20 cellular contexts compared by ENCODE assay signal in the genomic region with DNA sequence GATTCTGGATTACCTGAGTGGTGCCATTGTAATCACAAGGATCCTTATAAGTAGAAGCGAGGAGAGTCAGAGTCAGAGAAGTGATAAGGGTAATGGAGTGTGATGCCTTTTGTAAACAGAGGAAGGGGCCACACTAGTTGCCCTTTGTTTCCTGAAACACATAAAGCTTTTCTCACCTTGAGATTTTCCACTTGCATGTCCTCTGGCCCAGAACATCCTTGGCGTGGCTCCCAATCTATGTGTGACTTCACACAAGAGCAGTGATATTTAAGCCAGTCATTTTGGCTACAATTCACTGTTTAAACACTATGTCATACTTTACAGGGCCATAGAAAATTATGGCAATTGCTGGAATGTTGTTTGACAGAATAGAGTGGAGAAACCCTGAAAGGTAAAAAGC.
DNase-seq lines count a peak whose midpoint lies in the region; ATAC-seq and TF ChIP-seq lines count a peak whose summit lies in the region.
"Had no signal": no experiment of that assay in that cellular context is flagged by ENCODE, and none has a peak within 500 bp of the region (broad histone marks: within the 10 kb centered on the region; RNA-seq: fewer than 3 reads in every experiment).

No MANE protein-coding gene starts in this region.

- H3K4me3 ChIP-seq in PC-9 (no peak overlapping the region), BE2C (ENCODE audit: low read depth, low read length) (no peak overlapping the region)
- H3K4me3 ChIP-seq: ascending aorta, skin epidermis, testis had no signal

- H3K4me1 ChIP-seq in PC-9 (replicated peaks; ENCODE audit: insufficient read depth) (peaks cover 15% of the 10 kb centered on the region), BE2C (no peaks in the 10 kb centered on the region)
- H3K4me1 ChIP-seq: ascending aorta, testis had no signal

- POLR2A ChIA-PET in PC-9 (lab: Charles Lee; ENCODE audit: unreplicated experiment): interaction anchor here (0.6 to 0.7 kb wide), 2 partner anchors 31 to 351 kb away, joined by 3 to 11 read pairs; no protein-coding TSS in a partner anchor

- 0 out of 2 replicates have a peak overlapping the region, but pooled peaks have one; percentile 8 for H3K4me2 ChIP-seq in PC-9
- H3K4me2 ChIP-seq: SK-N-SH had no signal

- H3K36me3 ChIP-seq in KOPT-K1 (ENCODE audit: insufficient read depth, low read length): no peaks in the 10 kb centered on the region
- H3K36me3 ChIP-seq in PC-9 (ENCODE audit: low read depth): no peaks in the 10 kb centered on the region
- H3K36me3 ChIP-seq in BE2C: no peaks in the 10 kb centered on the region
- H3K36me3 ChIP-seq: ascending aorta had no signal

- H2AFZ ChIP-seq in PC-9: no peak overlapping the region

- CTCF ChIA-PET in PC-9 (lab: Charles Lee): no interaction called here

- H3K79me2 ChIP-seq in PC-9 (ENCODE audit: low read depth): no peaks in the 10 kb centered on the region

- TF ChIP-seq CTCF in PC-9 (conservative IDR thresholded peaks at IDR 0.05) (no peak), BE2C (IDR thresholded peaks at IDR 0.05; ENCODE audit: low read depth, low read length) (no peak)

- intact Hi-C loops in PC-9 (cut with micrococcal nuclease; ENCODE audit: unreplicated experiment): no loop called here
- intact Hi-C loops in left colon (cut with DNase I, micrococcal nuclease): no loop called here

- DNase-seq in DMS79 (lab: John Stamatoyannopoulos, UW) (peak; percentile 64), PC-9 (no peak), left colon (peak; percentile 81 to 86), MV-4-11 (lab: John Stamatoyannopoulos, UW) (no peak), COR-L47 (lab: John Stamatoyannopoulos, UW) (no peak), RPMI8226 (no peak), BE2C (no peak)
- DNase-seq: activated CD4-positive, alpha-beta T cell treated with anti-CD3 and anti-CD28 coated beads for 4 hours; CD4-positive, alpha-beta T cell; central memory CD4-positive, alpha-beta T cell; head of caudate nucleus; NCI-H226; SK-N-SH; stimulated activated CD4-positive, alpha-beta T cell treated with anti-CD3 and anti-CD28 coated beads, Interleukin-2, amount 100 ng/mL, for 48 hours; stimulated activated naive B cell treated with anti-CD40 and anti-IgM and Interleukin-4, amounts not matched to agents 10 μg/mL and 1 μg/mL and 100 μg/mL, for 72 hours; T-helper 2 cell; testis had no signal

- H3K27me3 ChIP-seq in PC-9 (ENCODE audit: insufficient read depth, low read depth) (no peaks in the 10 kb centered on the region), BE2C (no peaks in the 10 kb centered on the region)
- H3K27me3 ChIP-seq: ascending aorta, testis had no signal

- BruUV-seq in PC-9 (replicated peaks; lab: Mats Ljungman, UMichigan): no TSS peak

- peak; percentile 86 for ATAC-seq in left colon
- ATAC-seq: stimulated activated naive B cell treated with anti-CD40 and anti-IgM and Interleukin-4, amounts not matched to agents 10 μg/mL and 1 μg/mL and 100 μg/mL, for 72 hours had no signal

- H3F3A ChIP-seq in PC-9 (ENCODE audit: insufficient read depth, low read depth): peaks cover 15% of the 10 kb centered on the region

- peaks cover 5% of the 10 kb centered on the region for H3K9me3 ChIP-seq in KOPT-K1 (ENCODE audit: insufficient read depth, low read length, poor library complexity, severe bottlenecking)
- no peaks in the 10 kb centered on the region for H3K9me3 ChIP-seq in PC-9 (ENCODE audit: insufficient read depth, low read depth)
- H3K9me3 ChIP-seq in BE2C: no peaks in the 10 kb centered on the region; the same call in 1 of the 2 replicates
- H3K9me3 ChIP-seq: ascending aorta, SK-N-SH, testis had no signal

- H4K20me1 ChIP-seq in PC-9 (ENCODE audit: insufficient read depth): no peaks in the 10 kb centered on the region

- H3K27ac ChIP-seq in KOPT-K1 (ENCODE audit: low read depth, low read length, poor library complexity, severe bottlenecking): peak overlapping the region; percentile 95
- no peak overlapping the region for H3K27ac ChIP-seq in PC-9
- H3K27ac ChIP-seq: ascending aorta, skin epidermis, testis had no signal

- no peaks in the 10 kb centered on the region for H3K9me2 ChIP-seq in PC-9 (ENCODE audit: insufficient read depth)
- H3K9me2 ChIP-seq: SK-N-SH had no signal

Comparison
In these comparisons a context has a peak if more than half of its experiments do, and no peak if none do; other contexts are left out.
1. DNase-seq: peak in DMS79 (single experiment) and left colon (2 of 2); none in PC-9 (0 of 2), MV-4-11 (single experiment), COR-L47 (single experiment), RPMI8226 (single experiment) and BE2C (single experiment).